Comparison of ENCODE assay signal across 11 cellular contexts in genomic region chr7:51121945-51122425, GRCh38.
DNase-seq lines count a peak whose midpoint lies in the region; ATAC-seq and TF ChIP-seq lines count a peak whose summit lies in the region.
"Had no signal": no experiment of that assay in that cellular context is flagged by ENCODE, and none has a peak within 500 bp of the region (broad histone marks: within the 10 kb centered on the region; RNA-seq: fewer than 3 reads in every experiment).

No MANE protein-coding gene starts in this region.

- POLR2A ChIA-PET in T-cell (lab: Charles Lee) = interaction anchor here (0.5 to 0.6 kb wide), 2 partner anchors 18 to 346 kb away, joined by 3 to 5 read pairs; no protein-coding TSS in a partner anchor

- CTCF ChIA-PET in T-cell (lab: Charles Lee) = interaction anchor here in 1 of 2 donors (0.8 to 1.7 kb wide), 3 partner anchors 20 to 40 kb away, joined by 3 to 6 read pairs (median 5); no protein-coding TSS in a partner anchor

- no peaks in the 10 kb centered on the region for H3K27me3 Mint-ChIP-seq in activated CD4-positive, alpha-beta T cell treated with anti-CD3 and anti-CD28 coated beads, Interleukin-2, amount 10 ng/mL, durations not matched to agents 24 days and 14 days
- peaks cover 0 to 3% of the 10 kb centered on the region in 2 donors for H3K27me3 Mint-ChIP-seq in T-cell

- peaks cover 9% of the 10 kb centered on the region for H3K9me3 Mint-ChIP-seq in activated CD4-positive, alpha-beta T cell treated with anti-CD3 and anti-CD28 coated beads, Interleukin-2, amount 10 ng/mL, durations not matched to agents 24 days and 14 days
- no peaks in the 10 kb centered on the region for H3K9me3 Mint-ChIP-seq in T-cell

- no peaks in the 10 kb centered on the region for H3K36me3 ChIP-seq in ovary

- peak overlapping the region; percentile 54 for H3K4me3 Mint-ChIP-seq in activated CD4-positive, alpha-beta T cell treated with anti-CD3 and anti-CD28 coated beads, Interleukin-2, amount 10 ng/mL, durations not matched to agents 24 days and 14 days
- peak overlapping the region; percentile 47 to 70 (median 52) for H3K4me3 Mint-ChIP-seq in T-cell

- no peak overlapping the region for H3K4me3 ChIP-seq in ovary

- H3K4me1 Mint-ChIP-seq in activated CD4-positive, alpha-beta T cell treated with anti-CD3 and anti-CD28 coated beads, Interleukin-2, amount 10 ng/mL, durations not matched to agents 24 days and 14 days = peaks cover 27% of the 10 kb centered on the region
- H3K4me1 Mint-ChIP-seq in T-cell = peaks cover 31 to 34% (median 32%) of the 10 kb centered on the region in 3 donors

- DNase-seq in activated CD4-positive, alpha-beta T cell treated with anti-CD3 and anti-CD28 coated beads, Interleukin-2, amount 10 ng/mL, durations not matched to agents 24 days and 14 days = peak; percentile 64
- no peak for DNase-seq in activated CD4-positive, alpha-beta T cell treated with anti-CD3 and anti-CD28 coated beads for 48 hours
- DNase-seq in T-cell (no peak), Right ventricle myocardium superior (no peak), putamen (ENCODE audit: low spot score) (peak; percentile 22), ovary (no peak), inferior parietal cortex (ENCODE audit: extremely low spot score) (no peak)
- DNase-seq in activated CD4-positive, CD25-positive, alpha-beta regulatory T cell treated with anti-CD3 and anti-CD28 coated beads, Interleukin-2, amount 50 U/mL, for 72 hours = no peak
- DNase-seq: foreskin melanocyte; IMR-90; stimulated activated naive CD4-positive, alpha-beta T cell treated with Interleukin-2 at 50 U/mL for 16 hours had no signal

- H3K27ac ChIP-seq in ovary = no peak overlapping the region

- WGBS in ovary, 3 donors = 12 to 13% (median 13%) methylated on average over 8 of the region's 8 CpGs

- no peak for TF ChIP-seq CTCF in ovary (IDR thresholded peaks at IDR 0.05)

- ATAC-seq in T-cell (replicated peaks in 1 of 4) (peak; percentile 26 to 66 (median 35)), Right ventricle myocardium superior (ENCODE audit: poor library complexity) (peak; percentile 74)

- H3K36me3 Mint-ChIP-seq in activated CD4-positive, alpha-beta T cell treated with anti-CD3 and anti-CD28 coated beads, Interleukin-2, amount 10 ng/mL, durations not matched to agents 24 days and 14 days (ENCODE audit: low read depth) = peaks cover 2% of the 10 kb centered on the region
- no peaks in the 10 kb centered on the region for H3K36me3 Mint-ChIP-seq in T-cell

- H3K27ac Mint-ChIP-seq in activated CD4-positive, alpha-beta T cell treated with anti-CD3 and anti-CD28 coated beads, Interleukin-2, amount 10 ng/mL, durations not matched to agents 24 days and 14 days = peak overlapping the region; percentile 42
- peak overlapping the region; percentile 14 to 87 for H3K27ac Mint-ChIP-seq in T-cell

- no peaks in the 10 kb centered on the region for H3K27me3 ChIP-seq in ovary

- no peak for TF ChIP-seq POLR2A in ovary (IDR thresholded peaks at IDR 0.05)

- H3K9me3 ChIP-seq in ovary = no peaks in the 10 kb centered on the region

- no peak for TF ChIP-seq EP300 in ovary (IDR thresholded peaks at IDR 0.05)

- intact Hi-C loops in activated CD4-positive, alpha-beta T cell treated with anti-CD3 and anti-CD28 coated beads, Interleukin-2, amount 10 ng/mL, durations not matched to agents 24 days and 14 days (cut with micrococcal nuclease) = loop anchor here (2.0 to 5.0 kb wide), 4 partner anchors 45 to 925 kb away; no protein-coding TSS in a partner anchor
- intact Hi-C loops in Right ventricle myocardium superior (cut with DNase I) = no loop called here
- intact Hi-C loops in ovary (cut with DNase I) = no loop called here

- H3K4me1 ChIP-seq in ovary (ENCODE audit: insufficient read depth) = no peaks in the 10 kb centered on the region

Comparison
In these comparisons a context has a peak if more than half of its experiments do, and no peak if none do; other contexts are left out.
1. DNase-seq: peak in activated CD4-positive, alpha-beta T cell treated with anti-CD3 and anti-CD28 coated beads, Interleukin-2, amount 10 ng/mL, durations not matched to agents 24 days and 14 days (single experiment) and putamen (single experiment); none in activated CD4-positive, alpha-beta T cell treated with anti-CD3 and anti-CD28 coated beads for 48 hours (single experiment), T-cell (0 of 34), Right ventricle myocardium superior (single experiment), ovary (0 of 5), activated CD4-positive, CD25-positive, alpha-beta regulatory T cell treated with anti-CD3 and anti-CD28 coated beads, Interleukin-2, amount 50 U/mL, for 72 hours (single experiment) and inferior parietal cortex (single experiment).